Comparison of ENCODE assay signal across 15 cellular contexts in genomic region chr2:71685941-71686611, GRCh38.
"Had no signal": no experiment of that assay in that cellular context is flagged by ENCODE, and none has a peak within 500 bp of the region (broad histone marks: within the 10 kb centered on the region; RNA-seq: fewer than 3 reads in every experiment).

No MANE protein-coding gene starts in this region.

- H3K4me2 ChIP-seq: hepatocyte had no signal

- H3K27me3 ChIP-seq: gastroesophageal sphincter had no signal

- FAIRE-seq: colon, TTC549 had no signal

- H3K4me1 ChIP-seq: gastroesophageal sphincter, lower lobe of right lung had no signal

- ATAC-seq: gastroesophageal sphincter; naive thymus-derived CD4-positive, alpha-beta T cell; stimulated activated effector memory CD8-positive, alpha-beta T cell treated with anti-CD3 and anti-CD28 coated beads, Interleukin-12 subunit alpha, Interleukin-12 subunit beta, amount 100 ng/mL, for 72 hours; T-helper 17 cell had no signal

- H3K27ac ChIP-seq: gastroesophageal sphincter, lower lobe of right lung had no signal

- H3K9me3 ChIP-seq: gastroesophageal sphincter, lower lobe of right lung had no signal

- DNase-seq: activated B cell treated with CpG ODN at 0.5 μM for 24 hours; activated CD4-positive, alpha-beta T cell treated with anti-CD3 and anti-CD28 coated beads, Interleukin-2, amount 10 ng/mL, durations not matched to agents 7 days and 5 days; activated gamma-delta T cell; activated T-cell treated with anti-CD3 and anti-CD28 coated beads, Interleukin-2, amount 50 U/mL, for 1 hour; effector CD4-positive, alpha-beta T cell; lower lobe of right lung; naive thymus-derived CD4-positive, alpha-beta T cell; SIG-M5; T-helper 17 cell had no signal

- H3K4me3 ChIP-seq: gastroesophageal sphincter, hepatocyte, lower lobe of right lung, skin epidermis had no signal

- H3K79me2 ChIP-seq: hepatocyte had no signal

- H2AFZ ChIP-seq: hepatocyte had no signal
